In the genomic region with DNA sequence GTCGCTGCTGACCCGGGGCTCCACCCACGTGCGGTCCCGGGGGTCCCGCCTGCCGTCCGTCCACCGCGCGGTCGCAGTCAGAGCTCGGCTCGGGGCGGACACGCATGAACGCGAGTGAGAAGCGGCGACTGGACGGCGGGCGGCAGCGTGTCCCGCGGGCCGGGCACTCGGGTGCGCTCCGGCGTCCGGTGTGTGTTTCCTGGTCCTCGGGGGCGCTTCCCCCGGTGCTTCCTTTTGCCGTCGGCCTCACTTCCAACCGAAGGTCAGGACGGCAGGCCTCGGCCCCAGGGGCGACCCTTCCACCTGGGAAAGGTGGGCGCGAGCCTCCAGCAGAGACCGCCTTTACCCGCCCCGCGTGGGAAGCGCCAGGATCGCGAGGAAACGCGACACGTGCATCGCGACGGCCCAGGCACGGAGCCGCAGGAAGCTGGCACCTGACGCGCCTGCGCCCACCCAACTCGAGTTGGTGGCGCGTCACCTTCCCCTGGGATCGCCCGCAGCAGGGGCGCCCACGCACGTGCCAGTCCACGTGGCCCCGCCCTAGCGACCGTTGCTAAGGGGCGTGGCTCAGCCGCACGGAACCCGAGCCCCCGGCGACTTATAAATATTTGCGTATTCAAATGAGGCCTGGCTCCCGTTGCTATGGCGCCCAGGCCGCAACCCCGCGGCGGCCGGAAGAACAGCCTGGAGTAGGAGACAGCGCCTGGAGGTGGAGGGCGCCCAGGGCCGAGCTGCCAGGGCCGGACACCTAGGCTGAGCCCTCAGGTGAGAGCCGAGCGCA, we compare ENCODE assay signal across 9 cellular contexts. TPM values are rescaled to one million over a fixed set of nuclear protein-coding genes. Genes with fewer than 3 reads are reported as not detected.
A peak's percentile ranks its signal among the peaks of the same experiment; 100 is the strongest.
DNase-seq lines count a peak whose midpoint lies in the region; ATAC-seq and TF ChIP-seq lines count a peak whose summit lies in the region.
"Had no signal": no experiment of that assay in that cellular context is flagged by ENCODE, and none has a peak within 500 bp of the region (broad histone marks: within the 10 kb centered on the region; RNA-seq: fewer than 3 reads in every experiment).

A gene with protein sequence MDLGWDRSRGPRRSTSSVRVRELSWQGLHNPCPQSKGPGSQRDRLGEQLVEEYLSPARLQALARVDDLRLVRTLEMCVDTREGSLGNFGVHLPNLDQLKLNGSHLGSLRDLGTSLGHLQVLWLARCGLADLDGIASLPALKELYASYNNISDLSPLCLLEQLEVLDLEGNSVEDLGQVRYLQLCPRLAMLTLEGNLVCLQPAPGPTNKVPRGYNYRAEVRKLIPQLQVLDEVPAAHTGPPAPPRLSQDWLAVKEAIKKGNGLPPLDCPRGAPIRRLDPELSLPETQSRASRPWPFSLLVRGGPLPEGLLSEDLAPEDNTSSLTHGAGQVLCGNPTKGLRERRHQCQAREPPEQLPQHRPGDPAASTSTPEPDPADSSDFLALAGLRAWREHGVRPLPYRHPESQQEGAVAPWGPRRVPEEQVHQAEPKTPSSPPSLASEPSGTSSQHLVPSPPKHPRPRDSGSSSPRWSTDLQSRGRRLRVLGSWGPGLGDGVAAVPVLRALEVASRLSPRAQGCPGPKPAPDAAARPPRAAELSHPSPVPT (plus strand): TSS at position 687 of the 781 bp plus-strand sequence. CDS start 3,158 bp downstream, outside the sequence.

- H3K4me3 ChIP-seq in HL-60 (replicated peaks; ENCODE audit: insufficient read depth, low read length) (peak within 1 kb of the TSS; percentile 12; the same call in 1 of the 2 replicates), OCI-LY7 (ENCODE audit: low read depth, low read length, poor library complexity, severe bottlenecking) (peak within 1 kb of the TSS; percentile 77), neuronal stem cell (ENCODE audit: low read length in 2 of 2) (peak within 1 kb of the TSS; percentile 76 to 77)

- peaks cover 12% of the 10 kb centered on the region for H3K79me1 ChIP-seq in neuronal stem cell (ENCODE audit: low read depth, low read length)

- H3K27ac ChIP-seq in CD4-positive, alpha-beta T cell (ENCODE audit: low read depth, low read length) = peak within 1 kb of the TSS; percentile 73
- peak within 1 kb of the TSS; percentile 57 for H3K27ac ChIP-seq in HL-60 (replicated peaks)
- peak within 1 kb of the TSS; percentile 80 for H3K27ac ChIP-seq in OCI-LY7 (ENCODE audit: low read depth, low read length, poor library complexity, severe bottlenecking)
- H3K27ac ChIP-seq in neuronal stem cell (replicated peaks; ENCODE audit: low read length) = peak within 1 kb of the TSS; percentile 27
- H3K27ac ChIP-seq: SJSA1 had no signal

- peak within 1 kb of the TSS; percentile 75 for H2AFZ ChIP-seq in OCI-LY7 (ENCODE audit: low read length)
- H2AFZ ChIP-seq in neuronal stem cell (ENCODE audit: low read length) = peak within 1 kb of the TSS; percentile 98

- peak within 1 kb of the TSS; percentile 93 for H3K27ac Mint-ChIP-seq in CD4-positive, alpha-beta T cell

- H2BK12ac ChIP-seq in neuronal stem cell (ENCODE audit: low read length) = peak within 1 kb of the TSS; percentile 94

- no peaks in the 10 kb centered on the region for H3K79me2 ChIP-seq in OCI-LY7 (ENCODE audit: insufficient read depth, low read depth, low read length)

- CTCF ChIA-PET in CD4-positive, alpha-beta T cell (lab: Charles Lee) = interaction anchor here (1.1 kb wide), 1 partner anchor 18 kb away, joined by 3 read pairs; no protein-coding TSS in a partner anchor
- CTCF ChIA-PET in OCI-LY7 (lab: Charles Lee; ENCODE audit: unreplicated experiment) = no interaction called here

- peak within 1 kb of the TSS; percentile 88 for H3K9ac ChIP-seq in neuronal stem cell (ENCODE audit: low read depth, low read length, poor library complexity)

- H3K27me3 Mint-ChIP-seq in CD4-positive, alpha-beta T cell = no peaks in the 10 kb centered on the region

- no peak within 1 kb of the TSS for H4K91ac ChIP-seq in neuronal stem cell (ENCODE audit: low read depth, low read length, poor library complexity)

- intact Hi-C loops in CD4-positive, alpha-beta T cell (cut with DNase I, micrococcal nuclease) = loop anchor here (2.0 to 5.0 kb wide), 3 partner anchors 18 to 260 kb away; partner anchors contain the start of gene SLC25A22 (in 1 of the 2)
- intact Hi-C loops in OCI-LY7 (cut with micrococcal nuclease; ENCODE audit: unreplicated experiment) = loop anchor here (1.0 to 5.0 kb wide), 2 partner anchors 31 to 90 kb away; no protein-coding TSS in a partner anchor

- peak within 1 kb of the TSS; percentile 98 for H3K4me3 Mint-ChIP-seq in CD4-positive, alpha-beta T cell

- H3K27me3 ChIP-seq in CD4-positive, alpha-beta T cell (ENCODE audit: control insufficient read depth, insufficient read depth, low read length) = no peaks in the 10 kb centered on the region
- H3K27me3 ChIP-seq in HL-60 (ENCODE audit: insufficient read depth, poor library complexity, severe bottlenecking) = no peaks in the 10 kb centered on the region
- peaks cover 0 to 27% (median 4%) of the 10 kb centered on the region in 3 experiments for H3K27me3 ChIP-seq in neuronal stem cell (ENCODE audit: control insufficient read depth in 3 of 3, insufficient read depth in 3 of 3, low read depth in 1 of 3, low read length in 3 of 3)
- H3K27me3 ChIP-seq: SJSA1 had no signal

- H3K9me3 ChIP-seq in CD4-positive, alpha-beta T cell (ENCODE audit: control insufficient read depth, low read length) = no peaks in the 10 kb centered on the region
- H3K9me3 ChIP-seq in OCI-LY7 (ENCODE audit: low read length) (no peaks in the 10 kb centered on the region), neuronal stem cell (replicated peaks in 1 of 2; ENCODE audit: control insufficient read depth in 2 of 2, insufficient read depth in 1 of 2, low read depth in 1 of 2, low read length in 2 of 2) (peaks cover 0 to 2% of the 10 kb centered on the region in 2 donors)
- H3K9me3 ChIP-seq: SJSA1 had no signal

- H2BK15ac ChIP-seq in neuronal stem cell (ENCODE audit: low read length) = peak within 1 kb of the TSS; percentile 100

- H4K8ac ChIP-seq in neuronal stem cell (ENCODE audit: low read depth, low read length) = peak within 1 kb of the TSS; percentile 96

- peak; percentile 19 for ATAC-seq in CD4-positive, alpha-beta T cell (ENCODE audit: poor library complexity)
- peak; percentile 57 for ATAC-seq in GM19438 (IDR thresholded peaks at IDR 0.05; ENCODE audit: low read depth, unreplicated experiment)

- H3K4me1 Mint-ChIP-seq in CD4-positive, alpha-beta T cell (ENCODE audit: low read depth) = peaks cover 16% of the 10 kb centered on the region

- BruUV-seq in OCI-LY7 (replicated peaks; lab: Mats Ljungman, UMichigan) = no TSS peak

- peaks cover 9% of the 10 kb centered on the region for H3K36me3 Mint-ChIP-seq in CD4-positive, alpha-beta T cell (ENCODE audit: low read depth)

- H3K18ac ChIP-seq in neuronal stem cell (ENCODE audit: low read length) = peak within 1 kb of the TSS; percentile 99

- peak within 1 kb of the TSS; percentile 89 for H3K14ac ChIP-seq in neuronal stem cell (ENCODE audit: low read length)

- no peaks in the 10 kb centered on the region for H4K20me1 ChIP-seq in OCI-LY7 (ENCODE audit: insufficient read depth, low read length)

- POLR2A ChIA-PET in CD4-positive, alpha-beta T cell (lab: Charles Lee) = interaction anchor here (0.7 to 3.3 kb wide), 6 partner anchors 10 to 330 kb away, joined by 3 to 24 read pairs (median 16); partner anchors contain the start of genes BET1L, PHRF1, RIC8A and RNH1
- POLR2A ChIA-PET in OCI-LY7 (lab: Charles Lee) = no interaction called here

- WGBS in neuronal stem cell (ENCODE audit: extremely low coverage in 2 of 2, insufficient read length in 2 of 2, insufficient replicate concordance in 1 of 2), 2 donors = no CpG with 5 or more reads among the region's 93 CpGs

- H3K4me1 ChIP-seq in OCI-LY7 (ENCODE audit: insufficient read depth, low read length, poor library complexity, severe bottlenecking) (peaks cover 32% of the 10 kb centered on the region), neuronal stem cell (ENCODE audit: control insufficient read depth in 2 of 2, insufficient read depth in 1 of 2, low read depth in 1 of 2, low read length in 2 of 2) (peaks cover 18 to 24% of the 10 kb centered on the region in 2 donors)

- H3K4ac ChIP-seq in neuronal stem cell (ENCODE audit: low read length) = peak within 1 kb of the TSS; percentile 98

- TF ChIP-seq CTCF in CD4-positive, alpha-beta T cell (IDR thresholded peaks at IDR 0.05) = no peak
- TF ChIP-seq CTCF in HL-60 (IDR thresholded peaks at IDR 0.05; ENCODE audit: insufficient read depth, low read length) = no peak
- TF ChIP-seq CTCF in OCI-LY7 (conservative IDR thresholded peaks at IDR 0.05; ENCODE audit: low read length) = no peak

- H3K23ac ChIP-seq in neuronal stem cell (ENCODE audit: low read depth, low read length, poor library complexity) = peak within 1 kb of the TSS; percentile 97

- DNase-seq in CD4-positive, alpha-beta T cell = peak; percentile 70 to 95 (median 84)
- peak; percentile 80 to 82 for DNase-seq in HL-60 (ENCODE audit: low read depth in 1 of 2, low spot score in 1 of 2)
- DNase-seq in OCI-LY7 (ENCODE audit: low spot score) = peak; percentile 96
- peak; percentile 85 for DNase-seq in activated T-helper 1 cell treated with Interleukin-2 at 50 U/mL for 16 hours (ENCODE audit: low read depth)
- peak; percentile 66 for DNase-seq in fibroblast of peridontal ligament (ENCODE audit: extremely low read depth)
- DNase-seq in neuronal stem cell (ENCODE audit: low spot score) = peak; percentile 77
- peak; percentile 12 for DNase-seq in superior temporal gyrus (ENCODE audit: extremely low spot score)

- H2BK120ac ChIP-seq in neuronal stem cell (ENCODE audit: low read depth, low read length) = peak within 1 kb of the TSS; percentile 99

- H3K9me3 Mint-ChIP-seq in CD4-positive, alpha-beta T cell = no peaks in the 10 kb centered on the region

- peaks cover 17% of the 10 kb centered on the region; the same call in 1 of the 2 replicates for H3K36me3 ChIP-seq in OCI-LY7 (ENCODE audit: insufficient read depth, low read length)
- H3K36me3 ChIP-seq in neuronal stem cell (replicated peaks in 1 of 2; ENCODE audit: control insufficient read depth in 2 of 2, insufficient read depth in 2 of 2, low read length in 2 of 2) = peaks cover 15 to 19% of the 10 kb centered on the region in 2 donors

- H2AK5ac ChIP-seq in neuronal stem cell (ENCODE audit: low read depth, low read length) = peak within 1 kb of the TSS; percentile 99

- H2BK5ac ChIP-seq in neuronal stem cell (ENCODE audit: low read length) = peak within 1 kb of the TSS; percentile 44

- no peaks in the 10 kb centered on the region for H3K9me2 ChIP-seq in OCI-LY7 (ENCODE audit: insufficient read depth, low read length)

- H3K4me2 ChIP-seq in OCI-LY7 (ENCODE audit: low read length) (peak within 1 kb of the TSS; percentile 94), neuronal stem cell (ENCODE audit: insufficient read depth, low read length, poor library complexity, severe bottlenecking) (peak within 1 kb of the TSS; percentile 86)

RNA-seq across cellular contexts. Expression of the gene that starts here (rescaled TPM):
- 1 to 10 TPM; 2.4 TPM for total RNA-seq in CD4-positive, alpha-beta T cell
- total RNA-seq in OCI-LY7 (2014; rRNA removed; shearing (Covaris generic)) = 1.2 and 1.6 TPM in 2 replicates
- total RNA-seq in OCI-LY7 (2022) = 1.5 and 2.5 TPM in 2 replicates
- 1.1 TPM for polyA plus RNA-seq in neuronal stem cell (2013, experiment 1 of 2)
- 1.2 TPM for polyA plus RNA-seq in neuronal stem cell (2013, experiment 2 of 2)

Comparison
In these comparisons a context has a peak if more than half of its experiments do, and no peak if none do; other contexts are left out.
1. Peak in every context shown above with its lines: DNase-seq, ATAC-seq, H3K4me3 ChIP-seq and H3K27ac ChIP-seq.
2. DNase-seq: peak in every context shown above with its lines; median percentile 96 in OCI-LY7; 85 in activated T-helper 1 cell treated with Interleukin-2 at 50 U/mL for 16 hours; 84 in CD4-positive, alpha-beta T cell; 81 in HL-60; 77 in neuronal stem cell; 66 in fibroblast of peridontal ligament; 12 in superior temporal gyrus.
3. H3K27ac ChIP-seq: peak in every context shown above with its lines; median percentile 80 in OCI-LY7; 73 in CD4-positive, alpha-beta T cell; 57 in HL-60; 27 in neuronal stem cell.
4. H3K4me3 ChIP-seq: peak in every context shown above with its lines; median percentile 77 in OCI-LY7; 76 in neuronal stem cell; 12 in HL-60.